In genomic region chr17:81481011-81481799, GRCh38 we compare ENCODE assay signal across 8 cellular contexts. TPM values are rescaled to one million over a fixed set of nuclear protein-coding genes. Genes with fewer than 3 reads are reported as not detected.
DNase-seq lines count a peak whose midpoint lies in the region; ATAC-seq and TF ChIP-seq lines count a peak whose summit lies in the region.

No MANE protein-coding gene starts in this region.

- TF ChIP-seq POLR2A in Peyer's patch (IDR thresholded peaks at IDR 0.05), result no peak
- TF ChIP-seq POLR2A in ovary (IDR thresholded peaks at IDR 0.05), result no peak

- 3 to 12% (median 4%) methylated on average over 32 to 96 of the region's 96 CpGs for WGBS in ovary, 3 donors

- no peak overlapping the region for H3K27ac Mint-ChIP-seq in activated naive CD4-positive, alpha-beta T cell treated with anti-CD3 and anti-CD28 coated beads, Interleukin-2, amount 50 U/mL, for 72 hours
- H3K27ac Mint-ChIP-seq in type B pancreatic cell, result no peak overlapping the region

- intact Hi-C loops in Right ventricle myocardium inferior (cut with DNase I), result loop anchor here (2.0 to 5.0 kb wide), 2 partner anchors 76 to 184 kb away; partner anchors contain the start of gene SLC38A10
- intact Hi-C loops in ovary (cut with DNase I), result loop anchor here (5.0 to 10.0 kb wide), 6 partner anchors 56 to 189 kb away; no protein-coding TSS in a partner anchor

- H3K4me1 ChIP-seq in Peyer's patch (peaks cover 0 to 38% (median 20%) of the 10 kb centered on the region in 4 donors), ovary (ENCODE audit: insufficient read depth) (peaks cover 10% of the 10 kb centered on the region)

- H3K4me1 Mint-ChIP-seq in type B pancreatic cell (ENCODE audit: unreplicated experiment), result peaks cover 27% of the 10 kb centered on the region

- no peaks in the 10 kb centered on the region for H3K36me3 Mint-ChIP-seq in activated naive CD4-positive, alpha-beta T cell treated with anti-CD3 and anti-CD28 coated beads, Interleukin-2, amount 50 U/mL, for 72 hours
- no peaks in the 10 kb centered on the region for H3K36me3 Mint-ChIP-seq in type B pancreatic cell

- DNase-seq in HuH-7.5 (ENCODE audit: low spot score) (peak; percentile 95), Peyer's patch (peak; percentile 29 to 83 (median 78)), Right ventricle myocardium inferior (ENCODE audit: missing footprints) (peak; percentile 84), ovary (peak; percentile 73 to 85 (median 82)), type B pancreatic cell (ENCODE audit: extremely low spot score, unreplicated experiment) (no peak), NK-92 (lab: John Stamatoyannopoulos, UW; ENCODE audit: unreplicated experiment) (no peak)
- peak in 1 of 2 donors; percentile 57 for DNase-seq in activated naive CD4-positive, alpha-beta T cell treated with anti-CD3 and anti-CD28 coated beads, Interleukin-2, amount 50 U/mL, for 72 hours (ENCODE audit: low spot score in 2 of 2)

- H3K36me3 ChIP-seq in Peyer's patch (no peaks in the 10 kb centered on the region), ovary (no peaks in the 10 kb centered on the region)

- H3K4me3 Mint-ChIP-seq in type B pancreatic cell, result peak overlapping the region; percentile 75

- no peaks in the 10 kb centered on the region for H3K9me3 Mint-ChIP-seq in activated naive CD4-positive, alpha-beta T cell treated with anti-CD3 and anti-CD28 coated beads, Interleukin-2, amount 50 U/mL, for 72 hours
- H3K9me3 Mint-ChIP-seq in type B pancreatic cell, result no peaks in the 10 kb centered on the region

- peak; percentile 30 to 71 for ATAC-seq in activated naive CD4-positive, alpha-beta T cell treated with anti-CD3 and anti-CD28 coated beads, Interleukin-2, amount 50 U/mL, for 72 hours
- ATAC-seq in Right ventricle myocardium inferior (peak; percentile 80), HG03025 (IDR thresholded peaks at IDR 0.05; ENCODE audit: low FRiP score, unreplicated experiment) (no peak)

- H3K9me3 ChIP-seq in Peyer's patch, result no peaks in the 10 kb centered on the region
- no peaks in the 10 kb centered on the region for H3K9me3 ChIP-seq in ovary

- TF ChIP-seq CTCF in Peyer's patch (IDR thresholded peaks at IDR 0.05), result no peak
- no peak for TF ChIP-seq CTCF in ovary (IDR thresholded peaks at IDR 0.05)
- TF ChIP-seq CTCF in type B pancreatic cell (conservative IDR thresholded peaks at IDR 0.05), result peak; percentile 7

- H3K27ac ChIP-seq in Peyer's patch (peak overlapping the region in 1 of 4 donors; percentile 3), ovary (no peak overlapping the region)

- TF ChIP-seq EP300 in ovary (IDR thresholded peaks at IDR 0.05), result no peak

- no peaks in the 10 kb centered on the region for H3K27me3 ChIP-seq in Peyer's patch
- no peaks in the 10 kb centered on the region for H3K27me3 ChIP-seq in ovary

- H3K4me3 ChIP-seq in Peyer's patch, result peak overlapping the region; percentile 24 to 58 (median 42)
- peak overlapping the region; percentile 41 for H3K4me3 ChIP-seq in ovary

- peaks cover 14% of the 10 kb centered on the region for H3K27me3 Mint-ChIP-seq in type B pancreatic cell

RNA-seq across cellular contexts. Expression of gene ACTG1, which starts 31.4 kb away (rescaled TPM):
- total RNA-seq in Peyer's patch (1,000 to 10,000 TPM; 2,510 to 3,878 (median 3,203) TPM), Right ventricle myocardium inferior (468 TPM), ovary (1,000 to 10,000 TPM; 3,016 to 5,681 (median 4,174) TPM), type B pancreatic cell (ENCODE audit: low replicate concordance) (3,089 and 3,451 TPM in 2 replicates)
- total RNA-seq in activated naive CD4-positive, alpha-beta T cell treated with anti-CD3 and anti-CD28 coated beads, Interleukin-2, amount 50 U/mL, for 72 hours, result 1,000 to 10,000 TPM; 6,062 to 6,573 TPM
- polyA plus RNA-seq in ovary, result 1,000 to 10,000 TPM; 1,825 to 3,391 TPM

RNA-seq across cellular contexts. Expression of gene FSCN2, which starts 47.0 kb away (rescaled TPM):
- 1 to 10 TPM; 1.2 to 7.9 (median 5.2) TPM for total RNA-seq in Peyer's patch
- under 1 TPM; 0.30 to 0.86 TPM for total RNA-seq in activated naive CD4-positive, alpha-beta T cell treated with anti-CD3 and anti-CD28 coated beads, Interleukin-2, amount 50 U/mL, for 72 hours
- total RNA-seq in Right ventricle myocardium inferior, result 0.19 TPM
- total RNA-seq in ovary, result 1 to 10 TPM; 1.8 to 6.4 (median 3.9) TPM
- 1 to 10 TPM in 1 of 2 donors, under 1 TPM in 1; 0.13 to 1.6 TPM for polyA plus RNA-seq in ovary
- total RNA-seq in type B pancreatic cell (ENCODE audit: low replicate concordance), result 3.6 and 3.8 TPM in 2 replicates

Comparison
In these comparisons a context has a peak if more than half of its experiments do, and no peak if none do; other contexts are left out.
1. DNase-seq: peak in HuH-7.5 (single experiment), Peyer's patch (3 of 3), Right ventricle myocardium inferior (single experiment) and ovary (5 of 5); none in type B pancreatic cell (single experiment) and NK-92 (single experiment).